ENCODE assay signal across 1 cellular context in genomic region chrX:149903889-149904748, GRCh38.
TF ChIP-seq lines count a peak whose summit lies in the region.

No MANE protein-coding gene starts in this region.

TF ChIP-seq in GM12878, 131 proteins besides CTCF, POLR2A, EP300 and RAD21:
- TF ChIP-seq NFXL1 (IDR thresholded peaks at IDR 0.05; ENCODE audit: borderline replicate concordance) (no peak), SMAD5 (IDR thresholded peaks at IDR 0.05; ENCODE audit: low read depth) (no peak), NR2C1 (IDR thresholded peaks at IDR 0.05) (no peak), CBX5 (IDR thresholded peaks at IDR 0.05; ENCODE audit: low read depth) (no peak), ZNF592 (IDR thresholded peaks at IDR 0.05) (no peak), PAX8 (IDR thresholded peaks at IDR 0.05) (no peak), IKZF2 (IDR thresholded peaks at IDR 0.05) (0 out of 4 replicates have a peak, but pooled peaks of 1 of the 2 experiments have one; percentile 15), SRF (IDR thresholded peaks at IDR 0.05; ENCODE audit: low read depth in 2 of 2, low read length in 2 of 2) (no peak), RELB (IDR thresholded peaks at IDR 0.05; ENCODE audit: low read depth) (no peak)
